In genomic region chr12:46504494-46504893, GRCh38 we compare ENCODE assay signal across 1 cellular context.
TF ChIP-seq lines count a peak whose summit lies in the region.

No MANE protein-coding gene starts in this region.

TF ChIP-seq in HepG2, 621 proteins besides CTCF, POLR2A, EP300 and RAD21:
- no peak for TF ChIP-seq MLXIP (CRISPR knock-in tag; IDR thresholded peaks at IDR 0.05; ENCODE audit: borderline replicate concordance)
- TF ChIP-seq HNRNPK (IDR thresholded peaks at IDR 0.05; ENCODE audit: low read depth, low read length, poor library complexity, severe bottlenecking): peak; percentile 27
